Comparison of ENCODE assay signal across 24 cellular contexts in genomic region chr19:16378291-16378889, GRCh38. TPM values are rescaled to one million over a fixed set of nuclear protein-coding genes. Genes with fewer than 3 reads are reported as not detected.
DNase-seq lines count a peak whose midpoint lies in the region; ATAC-seq and TF ChIP-seq lines count a peak whose summit lies in the region.
"Had no signal": no experiment of that assay in that cellular context is flagged by ENCODE, and none has a peak within 500 bp of the region (broad histone marks: within the 10 kb centered on the region; RNA-seq: fewer than 3 reads in every experiment).

No MANE protein-coding gene starts in this region.

- peak overlapping the region; percentile 34 for H3K27ac Mint-ChIP-seq in activated CD8-positive, alpha-beta T cell treated with anti-CD3 and anti-CD28 coated beads, Interleukin-2, amount 10 ng/mL, durations not matched to agents 7 days and 5 days
- H3K27ac Mint-ChIP-seq in activated CD8-positive, alpha-beta T cell treated with anti-CD3 and anti-CD28 coated beads for 36 hours: no peak overlapping the region
- H3K27ac Mint-ChIP-seq in T-helper 17 cell: peak overlapping the region; percentile 65
- H3K27ac Mint-ChIP-seq in natural killer cell: peak overlapping the region; percentile 48 to 64
- H3K27ac Mint-ChIP-seq in stimulated activated memory B cell treated with anti-CD40 and anti-IgM and Interleukin-4, amounts not matched to agents 10 μg/mL and 1 μg/mL and 100 μg/mL, for 72 hours: peak overlapping the region; percentile 51
- H3K27ac Mint-ChIP-seq: activated naive CD4-positive, alpha-beta T cell treated with anti-CD3 and anti-CD28 coated beads for 36 hours; activated T-cell treated with anti-CD3 and anti-CD28 coated beads, Interleukin-2, amount 50 U/mL, for 72 hours; neural progenitor cell had no signal

- peaks cover 50% of the 10 kb centered on the region for H3K36me3 Mint-ChIP-seq in activated CD8-positive, alpha-beta T cell treated with anti-CD3 and anti-CD28 coated beads, Interleukin-2, amount 10 ng/mL, durations not matched to agents 7 days and 5 days (ENCODE audit: low read depth)
- peaks cover 16% of the 10 kb centered on the region for H3K36me3 Mint-ChIP-seq in activated CD8-positive, alpha-beta T cell treated with anti-CD3 and anti-CD28 coated beads for 36 hours (ENCODE audit: low read depth)
- H3K36me3 Mint-ChIP-seq in T-helper 17 cell (ENCODE audit: low read depth) (peaks cover 9% of the 10 kb centered on the region), natural killer cell (no peaks in the 10 kb centered on the region)
- H3K36me3 Mint-ChIP-seq in stimulated activated memory B cell treated with anti-CD40 and anti-IgM and Interleukin-4, amounts not matched to agents 10 μg/mL and 1 μg/mL and 100 μg/mL, for 72 hours: peaks cover 65% of the 10 kb centered on the region

- peaks cover 70% of the 10 kb centered on the region for H3K4me1 Mint-ChIP-seq in activated CD8-positive, alpha-beta T cell treated with anti-CD3 and anti-CD28 coated beads, Interleukin-2, amount 10 ng/mL, durations not matched to agents 7 days and 5 days (ENCODE audit: low read depth)
- peaks cover 73% of the 10 kb centered on the region for H3K4me1 Mint-ChIP-seq in activated CD8-positive, alpha-beta T cell treated with anti-CD3 and anti-CD28 coated beads for 36 hours (ENCODE audit: low read depth)
- H3K4me1 Mint-ChIP-seq in T-helper 17 cell: peaks cover 59% of the 10 kb centered on the region
- H3K4me1 Mint-ChIP-seq in natural killer cell: peaks cover 59 to 81% of the 10 kb centered on the region in 2 donors
- peaks cover 78% of the 10 kb centered on the region for H3K4me1 Mint-ChIP-seq in stimulated activated memory B cell treated with anti-CD40 and anti-IgM and Interleukin-4, amounts not matched to agents 10 μg/mL and 1 μg/mL and 100 μg/mL, for 72 hours
- H3K4me1 Mint-ChIP-seq: neural progenitor cell had no signal

- H3K9me3 ChIP-seq in T-helper 17 cell (ENCODE audit: control insufficient read depth, low read length, poor library complexity, severe bottlenecking): no peaks in the 10 kb centered on the region
- H3K9me3 ChIP-seq: mucosa of descending colon, Peyer's patch, transverse colon had no signal

- no peaks in the 10 kb centered on the region for H3K27me3 Mint-ChIP-seq in activated CD8-positive, alpha-beta T cell treated with anti-CD3 and anti-CD28 coated beads, Interleukin-2, amount 10 ng/mL, durations not matched to agents 7 days and 5 days (ENCODE audit: low read depth)
- H3K27me3 Mint-ChIP-seq in activated CD8-positive, alpha-beta T cell treated with anti-CD3 and anti-CD28 coated beads for 36 hours: no peaks in the 10 kb centered on the region
- no peaks in the 10 kb centered on the region for H3K27me3 Mint-ChIP-seq in T-helper 17 cell
- H3K27me3 Mint-ChIP-seq in natural killer cell (ENCODE audit: low read depth in 2 of 2): no peaks in the 10 kb centered on the region
- H3K27me3 Mint-ChIP-seq in stimulated activated memory B cell treated with anti-CD40 and anti-IgM and Interleukin-4, amounts not matched to agents 10 μg/mL and 1 μg/mL and 100 μg/mL, for 72 hours: no peaks in the 10 kb centered on the region

- intact Hi-C loops in activated CD8-positive, alpha-beta T cell treated with anti-CD3 and anti-CD28 coated beads for 36 hours (cut with micrococcal nuclease): no loop called here
- intact Hi-C loops in natural killer cell (cut with micrococcal nuclease): no loop called here

- CTCF ChIA-PET in activated CD8-positive, alpha-beta T cell treated with anti-CD3 and anti-CD28 coated beads, Interleukin-2, amount 10 ng/mL, durations not matched to agents 7 days and 5 days (lab: Charles Lee): interaction anchor here (0.7 to 3.4 kb wide), 4 partner anchors 36 to 131 kb away, joined by 3 to 27 read pairs (median 12); no protein-coding TSS in a partner anchor
- CTCF ChIA-PET in activated CD8-positive, alpha-beta T cell treated with anti-CD3 and anti-CD28 coated beads for 36 hours (lab: Charles Lee): interaction anchor here (1.0 to 3.1 kb wide), 4 partner anchors 9 to 131 kb away, joined by 3 to 27 read pairs (median 4); no protein-coding TSS in a partner anchor

- no peak for ATAC-seq in activated CD8-positive, alpha-beta T cell treated with anti-CD3 and anti-CD28 coated beads, Interleukin-2, amount 10 ng/mL, durations not matched to agents 7 days and 5 days
- no peak for ATAC-seq in activated CD8-positive, alpha-beta T cell treated with anti-CD3 and anti-CD28 coated beads for 36 hours
- ATAC-seq in T-helper 17 cell: no peak
- no peak for ATAC-seq in natural killer cell
- ATAC-seq in stimulated activated memory B cell treated with anti-CD40 and anti-IgM and Interleukin-4, amounts not matched to agents 10 μg/mL and 1 μg/mL and 100 μg/mL, for 72 hours: no peak
- ATAC-seq in HG02870 (IDR thresholded peaks at IDR 0.05; ENCODE audit: unreplicated experiment): no peak
- ATAC-seq: activated T-cell treated with anti-CD3 and anti-CD28 coated beads, Interleukin-2, amount 50 U/mL, for 72 hours; left colon; mucosa of descending colon; sciatic nerve had no signal

- POLR2A ChIA-PET in activated CD8-positive, alpha-beta T cell treated with anti-CD3 and anti-CD28 coated beads, Interleukin-2, amount 10 ng/mL, durations not matched to agents 7 days and 5 days (lab: Charles Lee): interaction anchor here (1.0 to 22.4 kb wide), 2 partner anchors 11 to 49 kb away, joined by 3 to 556 read pairs; partner anchors contain the start of gene KLF2
- POLR2A ChIA-PET in activated CD8-positive, alpha-beta T cell treated with anti-CD3 and anti-CD28 coated beads for 36 hours (lab: Charles Lee): interaction anchor here (0.8 kb wide), 1 partner anchor 65 kb away, joined by 3 read pairs; no protein-coding TSS in a partner anchor

- TF ChIP-seq CTCF in activated CD8-positive, alpha-beta T cell treated with anti-CD3 and anti-CD28 coated beads for 36 hours (IDR thresholded peaks at IDR 0.05): no peak
- no peak for TF ChIP-seq CTCF in natural killer cell (IDR thresholded peaks at IDR 0.05)

- no peak for DNase-seq in activated CD8-positive, alpha-beta T cell treated with anti-CD3 and anti-CD28 coated beads, Interleukin-2, amount 10 ng/mL, durations not matched to agents 7 days and 5 days
- DNase-seq in activated CD8-positive, alpha-beta T cell treated with anti-CD3 and anti-CD28 coated beads for 36 hours: no peak
- DNase-seq in T-helper 17 cell (no peak), natural killer cell (no peak), HPDE6-E6E7 (ENCODE audit: extremely low spot score) (no peak), glomerular visceral epithelial cell (ENCODE audit: extremely low spot score) (no peak)
- DNase-seq: activated CD4-positive, alpha-beta T cell treated with anti-CD3 and anti-CD28 coated beads, Interleukin-2, amount 50 U/mL, for 1 hour; activated naive CD4-positive, alpha-beta T cell treated with anti-CD3 and anti-CD28 coated beads for 36 hours; activated T-cell treated with anti-CD3 and anti-CD28 coated beads, Interleukin-2, amount 50 U/mL, for 72 hours; EL; hypothalamus; left colon; NCI-H146; NCI-H748 treated with DMSO at 0.1 percent for 48 hours; Peyer's patch; SHP77 treated with DMSO at 0.1 percent for 48 hours; stimulated activated CD4-positive, alpha-beta T cell treated with anti-CD3 and anti-CD28 coated beads, Interleukin-4, amount 100 ng/mL, for 24 hours; T-helper 9 cell; transverse colon had no signal

- no peaks in the 10 kb centered on the region for H3K9me3 Mint-ChIP-seq in activated CD8-positive, alpha-beta T cell treated with anti-CD3 and anti-CD28 coated beads, Interleukin-2, amount 10 ng/mL, durations not matched to agents 7 days and 5 days (ENCODE audit: insufficient read depth)
- H3K9me3 Mint-ChIP-seq in activated CD8-positive, alpha-beta T cell treated with anti-CD3 and anti-CD28 coated beads for 36 hours: no peaks in the 10 kb centered on the region
- H3K9me3 Mint-ChIP-seq in natural killer cell: no peaks in the 10 kb centered on the region
- H3K9me3 Mint-ChIP-seq in stimulated activated memory B cell treated with anti-CD40 and anti-IgM and Interleukin-4, amounts not matched to agents 10 μg/mL and 1 μg/mL and 100 μg/mL, for 72 hours: no peaks in the 10 kb centered on the region
- H3K9me3 Mint-ChIP-seq: activated naive CD4-positive, alpha-beta T cell treated with anti-CD3 and anti-CD28 coated beads for 36 hours; activated T-cell treated with anti-CD3 and anti-CD28 coated beads, Interleukin-2, amount 50 U/mL, for 72 hours; neural progenitor cell had no signal

- no peak overlapping the region for H3K4me3 Mint-ChIP-seq in activated CD8-positive, alpha-beta T cell treated with anti-CD3 and anti-CD28 coated beads, Interleukin-2, amount 10 ng/mL, durations not matched to agents 7 days and 5 days
- H3K4me3 Mint-ChIP-seq in activated CD8-positive, alpha-beta T cell treated with anti-CD3 and anti-CD28 coated beads for 36 hours: no peak overlapping the region
- H3K4me3 Mint-ChIP-seq in T-helper 17 cell: peak overlapping the region; percentile 74
- H3K4me3 Mint-ChIP-seq in natural killer cell: no peak overlapping the region
- H3K4me3 Mint-ChIP-seq in stimulated activated memory B cell treated with anti-CD40 and anti-IgM and Interleukin-4, amounts not matched to agents 10 μg/mL and 1 μg/mL and 100 μg/mL, for 72 hours: no peak overlapping the region
- H3K4me3 Mint-ChIP-seq: activated naive CD4-positive, alpha-beta T cell treated with anti-CD3 and anti-CD28 coated beads for 36 hours; activated T-cell treated with anti-CD3 and anti-CD28 coated beads, Interleukin-2, amount 50 U/mL, for 72 hours; neural progenitor cell had no signal

RNA-seq across cellular contexts. Expression of gene KLF2, which starts 53.8 kb away (rescaled TPM):
- 100 to 1,000 TPM in 1 of 2 experiments, 10 to 100 TPM in 1; 96.0 to 100 TPM for total RNA-seq in activated CD8-positive, alpha-beta T cell treated with anti-CD3 and anti-CD28 coated beads, Interleukin-2, amount 10 ng/mL, durations not matched to agents 7 days and 5 days
- 1 to 10 TPM in 1 of 2 experiments, under 1 TPM in 1; 0.94 to 1.0 TPM for total RNA-seq in activated CD8-positive, alpha-beta T cell treated with anti-CD3 and anti-CD28 coated beads for 36 hours
- 100 to 1,000 TPM; 465 to 578 TPM for total RNA-seq in T-helper 17 cell
- 100 to 1,000 TPM; 246 to 645 (median 377) TPM for total RNA-seq in natural killer cell

Comparison
In these comparisons a context has a peak if more than half of its experiments do, and no peak if none do; other contexts are left out.
1. RNA of gene KLF2, which starts 53.8 kb away (total RNA-seq): 465 to 578 TPM in T-helper 17 cell, 246 to 645 TPM in natural killer cell and 96.0 to 100 TPM in activated CD8-positive, alpha-beta T cell treated with anti-CD3 and anti-CD28 coated beads, Interleukin-2, amount 10 ng/mL, durations not matched to agents 7 days and 5 days; 0.94 to 1.0 TPM in activated CD8-positive, alpha-beta T cell treated with anti-CD3 and anti-CD28 coated beads for 36 hours; every median in the first group is over 10 times any median in the second.